Comparison of ENCODE assay signal across 17 cellular contexts in the genomic region with DNA sequence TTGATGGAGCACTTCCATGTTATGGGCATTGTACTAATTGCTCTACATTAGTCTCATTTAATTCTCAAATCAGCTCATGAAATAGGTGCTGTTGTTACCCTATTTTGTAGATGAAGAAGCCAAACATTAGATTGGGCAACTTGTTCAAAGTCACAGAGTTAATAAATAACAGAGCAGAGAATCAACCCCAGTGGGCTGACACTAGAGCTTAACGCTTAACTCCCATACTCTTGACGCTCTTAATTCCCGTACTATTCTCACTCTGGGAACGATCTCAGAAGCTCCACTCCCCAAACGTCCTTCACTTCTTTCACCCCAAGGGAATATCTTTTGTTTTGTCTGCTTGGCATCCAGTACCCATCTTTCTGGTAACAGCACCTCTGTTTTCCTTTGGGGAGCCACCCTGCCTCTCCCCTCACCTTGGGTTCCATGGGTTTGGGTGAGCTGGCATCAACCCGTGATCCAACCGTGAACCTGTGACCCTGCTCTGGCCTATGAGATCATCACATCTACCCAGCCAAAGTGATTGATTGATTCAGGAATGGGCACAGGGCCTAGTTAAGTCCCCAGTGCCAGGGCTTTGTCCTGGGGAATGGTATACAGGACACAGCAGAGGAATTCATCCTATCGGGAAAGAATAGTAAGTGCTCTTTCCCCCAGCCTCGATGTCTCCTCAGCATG.
DNase-seq lines count a peak whose midpoint lies in the region; ATAC-seq, FAIRE-seq and TF ChIP-seq lines count a peak whose summit lies in the region.
"Had no signal": no experiment of that assay in that cellular context is flagged by ENCODE, and none has a peak within 500 bp of the region (broad histone marks: within the 10 kb centered on the region; RNA-seq: fewer than 3 reads in every experiment).

No MANE protein-coding gene starts in this region.

- TF ChIP-seq CTCF in epithelial cell of proximal tubule (conservative IDR thresholded peaks at IDR 0.05; ENCODE audit: low read depth, low read length) (no peak), right lobe of liver (IDR thresholded peaks at IDR 0.05) (no peak), tibial artery (IDR thresholded peaks at IDR 0.05) (no peak), GM20000 (IDR thresholded peaks at IDR 0.05; ENCODE audit: extremely low read depth, missing control alignments) (no peak)

- H3K4me3 ChIP-seq in epithelial cell of proximal tubule (ENCODE audit: low read depth, low read length) = peak overlapping the region; percentile 25
- H3K4me3 ChIP-seq in right lobe of liver = peak overlapping the region in 2 of 3 donors; percentile 15
- no peak overlapping the region for H3K4me3 ChIP-seq in tibial artery

- 21% methylated on average over 9 of the region's 9 CpGs for WGBS in right lobe of liver (ENCODE audit: insufficient coverage, low coverage, low lambda C conversion rate, missing lambda C conversion rate)

- peak; percentile 44 for TF ChIP-seq POLR2A in right lobe of liver (IDR thresholded peaks at IDR 0.05)

- DNase-seq in RCC 7860 (ENCODE audit: low spot score) = peak; percentile 67
- DNase-seq in epithelial cell of proximal tubule (ENCODE audit: low read depth) = peak; percentile 91
- DNase-seq in right lobe of liver = peak; percentile 74 to 88 (median 85)
- DNase-seq in tibial artery = no peak
- DNase-seq in GM20000 (ENCODE audit: low spot score) = no peak
- no peak for DNase-seq in T-helper 2 cell
- DNase-seq: BE2C; CD4-positive, alpha-beta memory T cell; DND-41; GDM1; Kasumi-1; NCI-H1436 treated with DMSO at 0.1 percent for 48 hours; NCI-H2081; NCI-H510A treated with DMSO at 0.1 percent for 48 hours had no signal

- intact Hi-C loops in right lobe of liver (cut with DNase I) = no loop called here
- intact Hi-C loops in tibial artery (cut with DNase I; ENCODE audit: low total_unique reads) = no loop called here

- FAIRE-seq in RCC 7860 (lab: Jason Lieb, UNC) = peak; percentile 71
- FAIRE-seq: H1 had no signal

- H3K4me1 ChIP-seq in right lobe of liver (peaks cover 0 to 58% (median 18%) of the 10 kb centered on the region in 4 donors), tibial artery (peaks cover 0 to 35% (median 16%) of the 10 kb centered on the region in 4 donors)
- H3K4me1 ChIP-seq: BE2C had no signal

- H3K36me3 ChIP-seq in right lobe of liver = no peaks in the 10 kb centered on the region
- H3K36me3 ChIP-seq in tibial artery = no peaks in the 10 kb centered on the region
- H3K36me3 ChIP-seq: BE2C had no signal

- H3K27ac ChIP-seq in right lobe of liver = peak overlapping the region; percentile 84 to 96 (median 87)
- H3K27ac ChIP-seq in tibial artery = peak overlapping the region; percentile 49 to 53

- H3K9me3 ChIP-seq in right lobe of liver (no peaks in the 10 kb centered on the region), tibial artery (no peaks in the 10 kb centered on the region)
- H3K9me3 ChIP-seq: BE2C had no signal

- ATAC-seq in right lobe of liver (peak; percentile 70 to 88 (median 79)), HG03095 (IDR thresholded peaks at IDR 0.05; ENCODE audit: unreplicated experiment) (no peak)
- ATAC-seq: Panc1 had no signal

- H3K27me3 ChIP-seq in right lobe of liver (no peaks in the 10 kb centered on the region), tibial artery (no peaks in the 10 kb centered on the region)
- H3K27me3 ChIP-seq: BE2C had no signal

Comparison
In these comparisons a context has a peak if more than half of its experiments do, and no peak if none do; other contexts are left out.
1. DNase-seq: peak in RCC 7860 (single experiment), epithelial cell of proximal tubule (single experiment) and right lobe of liver (3 of 3); none in tibial artery (0 of 2), GM20000 (single experiment) and T-helper 2 cell (0 of 5).
2. H3K4me3 ChIP-seq: peak in epithelial cell of proximal tubule (single experiment) and right lobe of liver (2 of 3); none in tibial artery (0 of 2).